Comparison of ENCODE assay signal across 16 cellular contexts in the genomic region with DNA sequence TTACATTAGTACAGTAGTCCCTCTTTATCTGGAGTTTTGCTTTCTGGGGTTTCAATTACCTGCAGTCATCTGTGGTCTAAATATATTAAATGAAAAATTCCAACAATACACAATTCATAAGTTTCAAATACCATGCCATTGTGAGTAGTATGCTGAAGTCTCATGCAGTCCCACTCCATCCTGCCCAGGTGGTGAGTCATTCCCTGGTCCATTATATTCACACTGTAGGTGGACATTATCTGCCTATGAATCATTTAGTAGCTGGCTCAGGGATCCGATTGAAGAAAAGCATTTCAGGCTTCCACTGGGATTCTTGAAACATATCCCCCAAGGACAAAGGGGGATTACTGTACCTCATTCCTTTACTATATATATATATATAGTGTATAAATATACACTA.
DNase-seq lines count a peak whose midpoint lies in the region; ATAC-seq, FAIRE-seq and TF ChIP-seq lines count a peak whose summit lies in the region.
"Had no signal": no experiment of that assay in that cellular context is flagged by ENCODE, and none has a peak within 500 bp of the region (broad histone marks: within the 10 kb centered on the region; RNA-seq: fewer than 3 reads in every experiment).

No MANE protein-coding gene starts in this region.

- H3K36me3 ChIP-seq in astrocyte (ENCODE audit: insufficient read depth, low read length) (no peaks in the 10 kb centered on the region), heart left ventricle (no peaks in the 10 kb centered on the region)
- H3K36me3 ChIP-seq: HAP-1 had no signal

- no peak overlapping the region for H3K27ac Mint-ChIP-seq in astrocyte (ENCODE audit: unreplicated experiment)
- no peak overlapping the region for H3K27ac Mint-ChIP-seq in activated CD8-positive, alpha-beta memory T cell treated with anti-CD3 and anti-CD28 coated beads, Interleukin-2, amount 10 ng/mL, durations not matched to agents 7 days and 5 days
- H3K27ac Mint-ChIP-seq: activated CD4-positive, alpha-beta T cell treated with anti-CD3 and anti-CD28 coated beads for 36 hours; stimulated activated naive CD8-positive, alpha-beta T cell treated with anti-CD3 and anti-CD28 coated beads, Interleukin-15, amount 100 ng/mL, for 72 hours had no signal

- TF ChIP-seq CTCF in astrocyte (IDR thresholded peaks at IDR 0.05; ENCODE audit: insufficient read depth, low read depth, low read length), result no peak
- no peak for TF ChIP-seq CTCF in heart left ventricle (IDR thresholded peaks at IDR 0.05)

- peak; percentile 33 for DNase-seq in AG20443 (ENCODE audit: low spot score)
- peak; percentile 93 for DNase-seq in astrocyte (ENCODE audit: low read depth)
- DNase-seq in islet precursor cell, result peak; percentile 45
- no peak for DNase-seq in activated CD8-positive, alpha-beta memory T cell treated with anti-CD3 and anti-CD28 coated beads, Interleukin-2, amount 10 ng/mL, durations not matched to agents 7 days and 5 days
- DNase-seq in heart left ventricle, result no peak
- DNase-seq in activated effector memory CD4-positive, alpha-beta T cell treated with anti-CD3 and anti-CD28 coated beads, Interleukin-2, amount 50 U/mL, for 16 hours, result no peak
- DNase-seq: activated CD4-positive, alpha-beta T cell treated with anti-CD3 and anti-CD28 coated beads for 36 hours; Karpas-422; mesenchymal stem cell; NCI-H187 treated with DMSO at 0.1 percent for 48 hours; NCI-H526 treated with DMSO at 0.1 percent for 48 hours; stimulated activated naive CD8-positive, alpha-beta T cell treated with anti-CD3 and anti-CD28 coated beads, Interleukin-15, amount 100 ng/mL, for 72 hours had no signal

- no peak overlapping the region for H3K9ac ChIP-seq in astrocyte (ENCODE audit: low read length)

- no peak overlapping the region for H2AFZ ChIP-seq in astrocyte (ENCODE audit: low read depth, low read length)

- H3K36me3 Mint-ChIP-seq in astrocyte (ENCODE audit: low read depth, unreplicated experiment), result no peaks in the 10 kb centered on the region
- H3K36me3 Mint-ChIP-seq in activated CD8-positive, alpha-beta memory T cell treated with anti-CD3 and anti-CD28 coated beads, Interleukin-2, amount 10 ng/mL, durations not matched to agents 7 days and 5 days, result no peaks in the 10 kb centered on the region

- 61 to 68% (median 62%) methylated on average over 1 of the region's 1 CpG for WGBS in heart left ventricle, 4 donors

- H3K27ac ChIP-seq in astrocyte (ENCODE audit: low read depth, low read length) (peak overlapping the region; percentile 27), heart left ventricle (no peak overlapping the region)
- H3K27ac ChIP-seq: coronary artery had no signal

- H3K9me3 ChIP-seq in astrocyte (ENCODE audit: insufficient read depth, low read depth, low read length) (peaks cover 15% of the 10 kb centered on the region), heart left ventricle (no peaks in the 10 kb centered on the region)
- H3K9me3 ChIP-seq: HAP-1 had no signal

- peak; percentile 26 for FAIRE-seq in astrocyte (lab: Jason Lieb, UNC)

- H3K4me3 ChIP-seq in astrocyte (ENCODE audit: insufficient read depth, low read depth, low read length) (no peak overlapping the region), heart left ventricle (no peak overlapping the region)
- H3K4me3 ChIP-seq: coronary artery, HAP-1 had no signal

- H3K4me1 ChIP-seq in astrocyte (ENCODE audit: insufficient read depth, low read length), result peaks cover 12% of the 10 kb centered on the region
- peaks cover 0 to 12% (median 2%) of the 10 kb centered on the region in 12 donors for H3K4me1 ChIP-seq in heart left ventricle
- H3K4me1 ChIP-seq: HAP-1 had no signal

- H3K27me3 ChIP-seq in astrocyte (ENCODE audit: insufficient read depth, low read length) (no peaks in the 10 kb centered on the region), heart left ventricle (peaks cover 0 to 18% (median 4%) of the 10 kb centered on the region in 9 donors)

- no peak for ATAC-seq in activated CD8-positive, alpha-beta memory T cell treated with anti-CD3 and anti-CD28 coated beads, Interleukin-2, amount 10 ng/mL, durations not matched to agents 7 days and 5 days
- ATAC-seq in heart left ventricle (no peak), GM18873 (IDR thresholded peaks at IDR 0.05; ENCODE audit: low FRiP score, unreplicated experiment) (no peak)
- ATAC-seq: activated CD4-positive, alpha-beta T cell treated with anti-CD3 and anti-CD28 coated beads for 36 hours; stimulated activated naive CD8-positive, alpha-beta T cell treated with anti-CD3 and anti-CD28 coated beads, Interleukin-15, amount 100 ng/mL, for 72 hours had no signal

- H3K79me2 ChIP-seq in astrocyte (ENCODE audit: insufficient read depth, low read length), result no peaks in the 10 kb centered on the region

- no peaks in the 10 kb centered on the region for H4K20me1 ChIP-seq in astrocyte (ENCODE audit: insufficient read depth, low read length)

- H3K4me1 Mint-ChIP-seq in astrocyte (ENCODE audit: low read depth, unreplicated experiment), result peaks cover 16% of the 10 kb centered on the region
- H3K4me1 Mint-ChIP-seq in activated CD8-positive, alpha-beta memory T cell treated with anti-CD3 and anti-CD28 coated beads, Interleukin-2, amount 10 ng/mL, durations not matched to agents 7 days and 5 days, result peaks cover 8% of the 10 kb centered on the region

- peak; percentile 44; the same call in 1 of the 2 replicates for TF ChIP-seq EP300 in Ishikawa (IDR thresholded peaks at IDR 0.05; ENCODE audit: borderline replicate concordance)

- TF ChIP-seq POLR2A in heart left ventricle (IDR thresholded peaks at IDR 0.05), result no peak

- H3K27me3 Mint-ChIP-seq in astrocyte (ENCODE audit: low read depth, unreplicated experiment), result peaks cover 8% of the 10 kb centered on the region
- H3K27me3 Mint-ChIP-seq in activated CD8-positive, alpha-beta memory T cell treated with anti-CD3 and anti-CD28 coated beads, Interleukin-2, amount 10 ng/mL, durations not matched to agents 7 days and 5 days, result peaks cover 4% of the 10 kb centered on the region

- no peak overlapping the region for H3K4me3 Mint-ChIP-seq in astrocyte (ENCODE audit: unreplicated experiment)
- no peak overlapping the region for H3K4me3 Mint-ChIP-seq in activated CD8-positive, alpha-beta memory T cell treated with anti-CD3 and anti-CD28 coated beads, Interleukin-2, amount 10 ng/mL, durations not matched to agents 7 days and 5 days
- H3K4me3 Mint-ChIP-seq: activated CD4-positive, alpha-beta T cell treated with anti-CD3 and anti-CD28 coated beads for 36 hours; stimulated activated naive CD8-positive, alpha-beta T cell treated with anti-CD3 and anti-CD28 coated beads, Interleukin-15, amount 100 ng/mL, for 72 hours had no signal

- intact Hi-C loops in heart left ventricle (cut with DNase I), result no loop called here

- no peak for TF ChIP-seq RAD21 in Ishikawa (IDR thresholded peaks at IDR 0.05; ENCODE audit: low read depth)

- H3K4me2 ChIP-seq in astrocyte (ENCODE audit: low read length), result peak overlapping the region; percentile 32

- peaks cover 14% of the 10 kb centered on the region for H3K9me3 Mint-ChIP-seq in astrocyte (ENCODE audit: unreplicated experiment)
- no peaks in the 10 kb centered on the region for H3K9me3 Mint-ChIP-seq in activated CD8-positive, alpha-beta memory T cell treated with anti-CD3 and anti-CD28 coated beads, Interleukin-2, amount 10 ng/mL, durations not matched to agents 7 days and 5 days (ENCODE audit: low read depth)
- H3K9me3 Mint-ChIP-seq: stimulated activated naive CD8-positive, alpha-beta T cell treated with anti-CD3 and anti-CD28 coated beads, Interleukin-15, amount 100 ng/mL, for 72 hours had no signal

- CTCF ChIA-PET in activated CD8-positive, alpha-beta memory T cell treated with anti-CD3 and anti-CD28 coated beads, Interleukin-2, amount 10 ng/mL, durations not matched to agents 7 days and 5 days (lab: Charles Lee), result no interaction called here

TF ChIP-seq in Ishikawa, 13 proteins besides CTCF, POLR2A, EP300 and RAD21:
- TF ChIP-seq TAF1 (IDR thresholded peaks at IDR 0.05; ENCODE audit: low read depth), result no peak
- no peak for TF ChIP-seq YY1 (IDR thresholded peaks at IDR 0.05; ENCODE audit: low read depth)
- no peak for TF ChIP-seq EGR1 (IDR thresholded peaks at IDR 0.05)
- TF ChIP-seq TEAD4 (IDR thresholded peaks at IDR 0.05), result peak; percentile 71
- TF ChIP-seq CEBPB (IDR thresholded peaks at IDR 0.05), result no peak
- TF ChIP-seq FOXM1 (IDR thresholded peaks at IDR 0.05; ENCODE audit: borderline replicate concordance, low read depth), result peak; percentile 24; the same call in 1 of the 2 replicates
- 0 out of 2 replicates have a peak, but pooled peaks have one; percentile 20 for TF ChIP-seq TCF12 (IDR thresholded peaks at IDR 0.05; ENCODE audit: low read depth)

Comparison
In these comparisons a context has a peak if more than half of its experiments do, and no peak if none do; other contexts are left out.
1. DNase-seq: peak in AG20443 (single experiment), astrocyte (single experiment) and islet precursor cell (single experiment); none in activated CD8-positive, alpha-beta memory T cell treated with anti-CD3 and anti-CD28 coated beads, Interleukin-2, amount 10 ng/mL, durations not matched to agents 7 days and 5 days (single experiment), heart left ventricle (0 of 5) and activated effector memory CD4-positive, alpha-beta T cell treated with anti-CD3 and anti-CD28 coated beads, Interleukin-2, amount 50 U/mL, for 16 hours (single experiment).